Comparison of ENCODE assay signal across 16 cellular contexts in the genomic region with DNA sequence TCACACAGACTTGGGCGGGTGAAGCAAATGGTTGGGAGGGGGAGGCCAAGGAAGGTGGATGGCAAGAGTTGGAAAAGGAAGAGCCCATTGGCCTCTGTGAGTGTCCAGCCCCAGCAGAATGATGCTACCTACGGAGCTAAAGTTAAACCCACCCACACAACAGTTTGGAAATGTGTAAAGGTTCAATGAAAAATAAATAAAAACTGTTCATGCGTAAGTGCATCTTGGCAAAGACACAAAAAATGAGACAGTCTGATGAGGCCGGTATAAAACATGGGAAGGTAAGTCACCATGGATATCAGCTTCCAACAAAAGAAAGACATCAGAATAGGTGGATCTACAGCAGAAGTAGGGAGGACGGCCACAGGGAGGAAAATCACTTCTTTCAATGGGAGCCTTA.
DNase-seq lines count a peak whose midpoint lies in the region; ATAC-seq and TF ChIP-seq lines count a peak whose summit lies in the region.
"Had no signal": no experiment of that assay in that cellular context is flagged by ENCODE, and none has a peak within 500 bp of the region (broad histone marks: within the 10 kb centered on the region; RNA-seq: fewer than 3 reads in every experiment).

No MANE protein-coding gene starts in this region.

- no peaks in the 10 kb centered on the region for H4K20me1 ChIP-seq in mammary epithelial cell (ENCODE audit: insufficient read depth, low read length)

- no peaks in the 10 kb centered on the region for H3K27me3 Mint-ChIP-seq in brain
- H3K27me3 Mint-ChIP-seq in CD4-positive, alpha-beta T cell: no peaks in the 10 kb centered on the region

- H3K4me1 Mint-ChIP-seq in brain: peaks cover 61% of the 10 kb centered on the region
- H3K4me1 Mint-ChIP-seq in CD4-positive, alpha-beta T cell (ENCODE audit: low read depth): no peaks in the 10 kb centered on the region
- H3K4me1 Mint-ChIP-seq: CD14-positive monocyte had no signal

- no peak for TF ChIP-seq POLR2A in breast epithelium (IDR thresholded peaks at IDR 0.05)

- peak overlapping the region in 1 of 5 experiments; percentile 47 for H3K4me3 Mint-ChIP-seq in brain
- no peak overlapping the region for H3K4me3 Mint-ChIP-seq in CD4-positive, alpha-beta T cell
- H3K4me3 Mint-ChIP-seq: CD14-positive monocyte had no signal

- 86% methylated on average over 5 of the region's 5 CpGs for WGBS in mammary epithelial cell (ENCODE audit: low coverage, missing lambda C conversion rate)

- no peak for DNase-seq in breast epithelium (ENCODE audit: low spot score in 2 of 2)
- DNase-seq in mammary epithelial cell: no peak
- peak; percentile 29 for DNase-seq in kidney tubule cell (ENCODE audit: low spot score)
- no peak for DNase-seq in CD4-positive, alpha-beta T cell
- DNase-seq in stimulated activated CD4-positive, alpha-beta T cell treated with anti-CD3 and anti-CD28 coated beads, Interleukin-1b, Interleukin-23, amount 100 ng/mL, for 48 hours: no peak
- DNase-seq: IMR-90, Kasumi-1, NCI-H1417, NCI-H1930, NCI-H2171, NCI-H510A, SIG-M5 had no signal

- CTCF ChIA-PET in mammary epithelial cell (lab: Charles Lee; ENCODE audit: low non-redundant PET): no interaction called here
- CTCF ChIA-PET in CD4-positive, alpha-beta T cell (lab: Charles Lee): no interaction called here

- H3K27ac ChIP-seq in breast epithelium (peak overlapping the region; percentile 49 to 55), mammary epithelial cell (ENCODE audit: insufficient read depth, low read depth, low read length) (no peak overlapping the region), skin epidermis (peak overlapping the region in 12 of 21 experiments; percentile 5 to 67 (median 22))
- H3K27ac ChIP-seq in CD4-positive, alpha-beta T cell (ENCODE audit: low read depth, low read length): no peak overlapping the region

- BruUV-seq in mammary epithelial cell (replicated peaks; lab: Mats Ljungman, UMichigan): no TSS peak

- H3K4me3 ChIP-seq in breast epithelium: no peak overlapping the region
- no peak overlapping the region for H3K4me3 ChIP-seq in mammary epithelial cell (replicated peaks in 1 of 3; ENCODE audit: insufficient read depth in 1 of 3, low read depth in 2 of 3, low read length in 3 of 3)
- no peak overlapping the region for H3K4me3 ChIP-seq in skin epidermis

- H3K36me3 Mint-ChIP-seq in brain: peaks cover 54% of the 10 kb centered on the region
- H3K36me3 Mint-ChIP-seq in CD4-positive, alpha-beta T cell (ENCODE audit: low read depth): peaks cover 47% of the 10 kb centered on the region

- no peaks in the 10 kb centered on the region for H3K9me3 Mint-ChIP-seq in brain
- no peaks in the 10 kb centered on the region for H3K9me3 Mint-ChIP-seq in CD4-positive, alpha-beta T cell
- H3K9me3 Mint-ChIP-seq: CD14-positive monocyte had no signal

- no peak overlapping the region for H3K9ac ChIP-seq in mammary epithelial cell (ENCODE audit: insufficient read depth, low read length)

- in situ Hi-C loops in mammary epithelial cell (cut with MboI; ENCODE audit: low sequenced_read_pairs in 2 of 2): no loop called here

- POLR2A ChIA-PET in CD4-positive, alpha-beta T cell (lab: Charles Lee): no interaction called here

- intact Hi-C loops in breast epithelium (cut with DNase I; ENCODE audit: low total_unique reads) (no loop called here), mammary epithelial cell (cut with micrococcal nuclease) (no loop called here)
- intact Hi-C loops in CD4-positive, alpha-beta T cell (cut with DNase I, micrococcal nuclease): no loop called here

- no peaks in the 10 kb centered on the region for H3K79me2 ChIP-seq in mammary epithelial cell (ENCODE audit: insufficient read depth, low read length)

- ATAC-seq in GM21737 (IDR thresholded peaks at IDR 0.05; ENCODE audit: unreplicated experiment): no peak
- ATAC-seq in CD4-positive, alpha-beta T cell (ENCODE audit: poor library complexity): no peak

- H3K4me2 ChIP-seq in mammary epithelial cell (ENCODE audit: insufficient read depth, low read depth, low read length): no peak overlapping the region

- H2AFZ ChIP-seq in mammary epithelial cell (ENCODE audit: low read depth, low read length): no peak overlapping the region

- H3K27me3 ChIP-seq in breast epithelium (no peaks in the 10 kb centered on the region), mammary epithelial cell (ENCODE audit: insufficient read depth, low read length) (no peaks in the 10 kb centered on the region)
- no peaks in the 10 kb centered on the region for H3K27me3 ChIP-seq in CD4-positive, alpha-beta T cell (ENCODE audit: control insufficient read depth, insufficient read depth, low read length)

- no peaks in the 10 kb centered on the region for H3K36me3 ChIP-seq in breast epithelium
- no peaks in the 10 kb centered on the region for H3K36me3 ChIP-seq in mammary epithelial cell (ENCODE audit: insufficient read depth, low read length)

- H3K4me1 ChIP-seq in breast epithelium (peaks cover 8 to 26% of the 10 kb centered on the region in 2 donors), mammary epithelial cell (ENCODE audit: insufficient read depth, low read length) (peaks cover 12% of the 10 kb centered on the region)

- dilution Hi-C loops in mammary epithelial cell (cut with HindIII; ENCODE audit: low sequenced_read_pairs): no loop called here

- peak overlapping the region in 4 of 5 experiments; percentile 62 to 91 (median 70) for H3K27ac Mint-ChIP-seq in brain
- H3K27ac Mint-ChIP-seq in CD4-positive, alpha-beta T cell: no peak overlapping the region
- H3K27ac Mint-ChIP-seq: CD14-positive monocyte had no signal

- TF ChIP-seq CTCF in breast epithelium (IDR thresholded peaks at IDR 0.05) (no peak), mammary epithelial cell (conservative IDR thresholded peaks at IDR 0.05 in 1 of 2, IDR thresholded peaks at IDR 0.05 in 1 of 2; ENCODE audit: extremely low read depth in 1 of 2, insufficient read depth in 1 of 2, low read depth in 1 of 2, low read length in 2 of 2) (no peak), brain (conservative IDR thresholded peaks at IDR 0.05) (no peak)
- no peak for TF ChIP-seq CTCF in CD4-positive, alpha-beta T cell (IDR thresholded peaks at IDR 0.05)

- H3K9me3 ChIP-seq in breast epithelium (no peaks in the 10 kb centered on the region), mammary epithelial cell (replicated peaks; ENCODE audit: insufficient read depth, low read length) (no peaks in the 10 kb centered on the region)
- H3K9me3 ChIP-seq in CD4-positive, alpha-beta T cell (ENCODE audit: control insufficient read depth, low read length): no peaks in the 10 kb centered on the region

Comparison
In these comparisons a context has a peak if more than half of its experiments do, and no peak if none do; other contexts are left out.
1. H3K27ac ChIP-seq: peak in breast epithelium (2 of 2) and skin epidermis (12 of 21); none in mammary epithelial cell (single experiment) and CD4-positive, alpha-beta T cell (single experiment).